Comparison of ENCODE assay signal across 11 cellular contexts in genomic region chr9:134058716-134059115, GRCh38. TPM values are rescaled to one million over a fixed set of nuclear protein-coding genes. Genes with fewer than 3 reads are reported as not detected.
DNase-seq lines count a peak whose midpoint lies in the region; ATAC-seq lines count a peak whose summit lies in the region.
"Had no signal": no experiment of that assay in that cellular context is flagged by ENCODE, and none has a peak within 500 bp of the region (broad histone marks: within the 10 kb centered on the region; RNA-seq: fewer than 3 reads in every experiment).

No MANE protein-coding gene starts in this region.

- H3K4me3 Mint-ChIP-seq in activated CD8-positive, alpha-beta T cell treated with anti-CD3 and anti-CD28 coated beads, Interleukin-2, amount 10 ng/mL, durations not matched to agents 7 days and 5 days = no peak overlapping the region
- H3K4me3 Mint-ChIP-seq: natural killer cell had no signal

- peak overlapping the region; percentile 85 to 100 (median 97) for H3K4me2 ChIP-seq in BLaER1 treated with 17β-estradiol and CSF1 and Interleukin-3, amounts not matched to agents 10 nM and 100 nM

- intact Hi-C loops in posterior vena cava (cut with DNase I) = no loop called here

- H3K4me1 Mint-ChIP-seq in activated CD8-positive, alpha-beta T cell treated with anti-CD3 and anti-CD28 coated beads, Interleukin-2, amount 10 ng/mL, durations not matched to agents 7 days and 5 days (ENCODE audit: low read depth) = peaks cover 18% of the 10 kb centered on the region

- DNase-seq in HS-5 (ENCODE audit: low read depth) (peak; percentile 19), dermis blood vessel endothelial cell (peak; percentile 59), posterior vena cava (ENCODE audit: low spot score) (peak; percentile 62)
- no peak for DNase-seq in activated CD8-positive, alpha-beta T cell treated with anti-CD3 and anti-CD28 coated beads, Interleukin-2, amount 10 ng/mL, durations not matched to agents 7 days and 5 days
- DNase-seq: central memory CD4-positive, alpha-beta T cell; natural killer cell; SIG-M5 had no signal

- peak overlapping the region in 3 of 10 experiments; percentile 49 to 58 (median 52); a peak in 6 of 20 replicates for H3K4me3 ChIP-seq in BLaER1 treated with 17β-estradiol and CSF1 and Interleukin-3, amounts not matched to agents 10 nM and 100 nM

- peak overlapping the region; percentile 8 to 81 (median 73); a peak in 18 of 22 replicates for H3K9ac ChIP-seq in BLaER1 treated with 17β-estradiol and CSF1 and Interleukin-3, amounts not matched to agents 10 nM and 100 nM

- no peaks in the 10 kb centered on the region for H3K9me3 Mint-ChIP-seq in activated CD8-positive, alpha-beta T cell treated with anti-CD3 and anti-CD28 coated beads, Interleukin-2, amount 10 ng/mL, durations not matched to agents 7 days and 5 days (ENCODE audit: insufficient read depth)
- H3K9me3 Mint-ChIP-seq: natural killer cell had no signal

- no peaks in the 10 kb centered on the region for H3K9me3 ChIP-seq in BLaER1 treated with 17β-estradiol and CSF1 and Interleukin-3, amounts not matched to agents 10 nM and 100 nM (replicated peaks in 1 of 11)

- no peak overlapping the region for H3K27ac Mint-ChIP-seq in activated CD8-positive, alpha-beta T cell treated with anti-CD3 and anti-CD28 coated beads, Interleukin-2, amount 10 ng/mL, durations not matched to agents 7 days and 5 days

- H3K36me3 Mint-ChIP-seq in activated CD8-positive, alpha-beta T cell treated with anti-CD3 and anti-CD28 coated beads, Interleukin-2, amount 10 ng/mL, durations not matched to agents 7 days and 5 days (ENCODE audit: low read depth) = no peaks in the 10 kb centered on the region
- H3K36me3 Mint-ChIP-seq: natural killer cell had no signal

- CTCF ChIA-PET in activated CD8-positive, alpha-beta T cell treated with anti-CD3 and anti-CD28 coated beads, Interleukin-2, amount 10 ng/mL, durations not matched to agents 7 days and 5 days (lab: Charles Lee) = no interaction called here

- POLR2A ChIA-PET in activated CD8-positive, alpha-beta T cell treated with anti-CD3 and anti-CD28 coated beads, Interleukin-2, amount 10 ng/mL, durations not matched to agents 7 days and 5 days (lab: Charles Lee) = interaction anchor here (0.6 kb wide), 1 partner anchor 80 kb away, joined by 4 read pairs; no protein-coding TSS in a partner anchor

- peaks cover 98 to 100% (median 100%) of the 10 kb centered on the region in 11 experiments for H4K20me1 ChIP-seq in BLaER1 treated with 17β-estradiol and CSF1 and Interleukin-3, amounts not matched to agents 10 nM and 100 nM

- peaks cover 96 to 100% (median 100%) of the 10 kb centered on the region in 10 experiments for H3K4me1 ChIP-seq in BLaER1 treated with 17β-estradiol and CSF1 and Interleukin-3, amounts not matched to agents 10 nM and 100 nM

- H3K27ac ChIP-seq in BLaER1 treated with 17β-estradiol and CSF1 and Interleukin-3, amounts not matched to agents 10 nM and 100 nM = peak overlapping the region in 8 of 11 experiments; percentile 74 to 90 (median 83); a peak in 16 of 22 replicates

- peaks cover 0 to 23% (median 2%) of the 10 kb centered on the region in 11 experiments; a peak in 7 of 22 replicates for H3K36me3 ChIP-seq in BLaER1 treated with 17β-estradiol and CSF1 and Interleukin-3, amounts not matched to agents 10 nM and 100 nM

- H3K27me3 Mint-ChIP-seq in activated CD8-positive, alpha-beta T cell treated with anti-CD3 and anti-CD28 coated beads, Interleukin-2, amount 10 ng/mL, durations not matched to agents 7 days and 5 days (ENCODE audit: low read depth) = no peaks in the 10 kb centered on the region

- ATAC-seq in activated CD8-positive, alpha-beta T cell treated with anti-CD3 and anti-CD28 coated beads, Interleukin-2, amount 10 ng/mL, durations not matched to agents 7 days and 5 days = no peak
- ATAC-seq in HG02981 (IDR thresholded peaks at IDR 0.05; ENCODE audit: unreplicated experiment) (no peak), HG03135 (IDR thresholded peaks at IDR 0.05; ENCODE audit: unreplicated experiment) (no peak), GM18858 (IDR thresholded peaks at IDR 0.05; ENCODE audit: unreplicated experiment) (no peak)
- ATAC-seq: natural killer cell had no signal

- H3K27me3 ChIP-seq in BLaER1 treated with 17β-estradiol and CSF1 and Interleukin-3, amounts not matched to agents 10 nM and 100 nM = peaks cover 0 to 3% (median 0%) of the 10 kb centered on the region in 11 experiments; a peak in 1 of 22 replicates

RNA-seq across cellular contexts. Expression of gene BRD3, which starts 9.1 kb away (rescaled TPM):
- total RNA-seq in dermis blood vessel endothelial cell (12.1 and 22.0 TPM in 2 replicates), posterior vena cava (10 to 100 TPM; 32.2 to 32.6 TPM)
- total RNA-seq in activated CD8-positive, alpha-beta T cell treated with anti-CD3 and anti-CD28 coated beads, Interleukin-2, amount 10 ng/mL, durations not matched to agents 7 days and 5 days = 10 to 100 TPM; 42.1 to 45.2 TPM

RNA-seq across cellular contexts. Expression of gene BRD3OS, which starts 33.4 kb away (rescaled TPM):
- 5.4 and 15.8 TPM in 2 replicates for total RNA-seq in dermis blood vessel endothelial cell
- 10 to 100 TPM; 11.9 to 14.3 TPM for total RNA-seq in posterior vena cava
- total RNA-seq in activated CD8-positive, alpha-beta T cell treated with anti-CD3 and anti-CD28 coated beads, Interleukin-2, amount 10 ng/mL, durations not matched to agents 7 days and 5 days = 10 to 100 TPM; 13.5 to 16.0 TPM
